ENCODE assay signal across 9 cellular contexts in genomic region chr1:72075411-72075810, GRCh38.
"Had no signal": no experiment of that assay in that cellular context is flagged by ENCODE, and none has a peak within 500 bp of the region (broad histone marks: within the 10 kb centered on the region; RNA-seq: fewer than 3 reads in every experiment).

No MANE protein-coding gene starts in this region.

- H3K4me3 ChIP-seq: GM23248, HAP-1, K562 had no signal

- H3K36me3 ChIP-seq: HAP-1 had no signal

- DNase-seq: GM23248, GOT3, H7, HFFc6, IMR-90, KG1 had no signal

- H3K9ac ChIP-seq: GM23248 had no signal

- H3K27ac ChIP-seq: GM23248, HL-60 had no signal

- H3K9me3 ChIP-seq: HAP-1 had no signal

- H2AFZ ChIP-seq: GM23248 had no signal
